ENCODE assay signal across 8 cellular contexts in genomic region chr3:42535981-42536784, GRCh38. TPM values are rescaled to one million over a fixed set of nuclear protein-coding genes. Genes with fewer than 3 reads are reported as not detected.
A peak's percentile ranks its signal among the peaks of the same experiment; 100 is the strongest.
DNase-seq lines count a peak whose midpoint lies in the region; ATAC-seq lines count a peak whose summit lies in the region.

No MANE protein-coding gene starts in this region.

- no peak overlapping the region for H3K27ac Mint-ChIP-seq in activated T-helper 1 cell treated with anti-CD3 and anti-CD28 coated beads, Interleukin-12 subunit alpha, Interleukin-12 subunit beta, Interleukin-2, Interleukin-4 antibody, amounts not matched to agents 30 ng/mL and 10 ng/mL and 1 ng/mL, durations not matched to agents 14 hours and 24 hours and 36 hours
- no peak overlapping the region for H3K27ac Mint-ChIP-seq in stimulated activated naive CD8-positive, alpha-beta T cell treated with anti-CD3 and anti-CD28 coated beads, Interleukin-15, amount 100 ng/mL, for 72 hours

- ATAC-seq in stimulated activated naive CD8-positive, alpha-beta T cell treated with anti-CD3 and anti-CD28 coated beads, Interleukin-15, amount 100 ng/mL, for 72 hours: peak; percentile 44
- ATAC-seq in HG02763 (IDR thresholded peaks at IDR 0.05; ENCODE audit: unreplicated experiment): no peak

- DNase-seq in NCI-H2196 (lab: John Stamatoyannopoulos, UW; ENCODE audit: unreplicated experiment) (peak; percentile 4), NCI-H2196 treated with DMSO at 0.1 percent for 48 hours (lab: John Stamatoyannopoulos, UW; ENCODE audit: unreplicated experiment) (no peak), MV-4-11 (lab: John Stamatoyannopoulos, UW) (peak; percentile 32), iPS DF 19.7 (ENCODE audit: low read depth, low spot score) (peak; percentile 76), NCI-H1436 (lab: John Stamatoyannopoulos, UW) (no peak)
- DNase-seq in activated T-helper 1 cell treated with anti-CD3 and anti-CD28 coated beads, Interleukin-12 subunit alpha, Interleukin-12 subunit beta, Interleukin-2, Interleukin-4 antibody, amounts not matched to agents 30 ng/mL and 10 ng/mL and 1 ng/mL, durations not matched to agents 14 hours and 24 hours and 36 hours (ENCODE audit: low spot score): peak; percentile 16
- DNase-seq in stimulated activated naive CD8-positive, alpha-beta T cell treated with anti-CD3 and anti-CD28 coated beads, Interleukin-15, amount 100 ng/mL, for 72 hours: peak in 1 of 2 donors; percentile 34

- no peaks in the 10 kb centered on the region for H3K9me3 Mint-ChIP-seq in activated T-helper 1 cell treated with anti-CD3 and anti-CD28 coated beads, Interleukin-12 subunit alpha, Interleukin-12 subunit beta, Interleukin-2, Interleukin-4 antibody, amounts not matched to agents 30 ng/mL and 10 ng/mL and 1 ng/mL, durations not matched to agents 14 hours and 24 hours and 36 hours
- H3K9me3 Mint-ChIP-seq in stimulated activated naive CD8-positive, alpha-beta T cell treated with anti-CD3 and anti-CD28 coated beads, Interleukin-15, amount 100 ng/mL, for 72 hours: no peaks in the 10 kb centered on the region

- H3K36me3 Mint-ChIP-seq in activated T-helper 1 cell treated with anti-CD3 and anti-CD28 coated beads, Interleukin-12 subunit alpha, Interleukin-12 subunit beta, Interleukin-2, Interleukin-4 antibody, amounts not matched to agents 30 ng/mL and 10 ng/mL and 1 ng/mL, durations not matched to agents 14 hours and 24 hours and 36 hours (ENCODE audit: low read depth): no peaks in the 10 kb centered on the region

- intact Hi-C loops in activated T-helper 1 cell treated with anti-CD3 and anti-CD28 coated beads, Interleukin-12 subunit alpha, Interleukin-12 subunit beta, Interleukin-2, Interleukin-4 antibody, amounts not matched to agents 30 ng/mL and 10 ng/mL and 1 ng/mL, durations not matched to agents 14 hours and 24 hours and 36 hours (cut with micrococcal nuclease): loop anchor here (1.0 kb wide), 1 partner anchor 34 kb away; the partner anchor contains the start of gene VIPR1

- no peak overlapping the region for H3K4me3 Mint-ChIP-seq in activated T-helper 1 cell treated with anti-CD3 and anti-CD28 coated beads, Interleukin-12 subunit alpha, Interleukin-12 subunit beta, Interleukin-2, Interleukin-4 antibody, amounts not matched to agents 30 ng/mL and 10 ng/mL and 1 ng/mL, durations not matched to agents 14 hours and 24 hours and 36 hours
- no peak overlapping the region for H3K4me3 Mint-ChIP-seq in stimulated activated naive CD8-positive, alpha-beta T cell treated with anti-CD3 and anti-CD28 coated beads, Interleukin-15, amount 100 ng/mL, for 72 hours

- peaks cover 2% of the 10 kb centered on the region for H3K27me3 Mint-ChIP-seq in activated T-helper 1 cell treated with anti-CD3 and anti-CD28 coated beads, Interleukin-12 subunit alpha, Interleukin-12 subunit beta, Interleukin-2, Interleukin-4 antibody, amounts not matched to agents 30 ng/mL and 10 ng/mL and 1 ng/mL, durations not matched to agents 14 hours and 24 hours and 36 hours (ENCODE audit: insufficient read depth)
- no peaks in the 10 kb centered on the region for H3K27me3 Mint-ChIP-seq in stimulated activated naive CD8-positive, alpha-beta T cell treated with anti-CD3 and anti-CD28 coated beads, Interleukin-15, amount 100 ng/mL, for 72 hours

- peaks cover 18% of the 10 kb centered on the region for H3K4me1 Mint-ChIP-seq in activated T-helper 1 cell treated with anti-CD3 and anti-CD28 coated beads, Interleukin-12 subunit alpha, Interleukin-12 subunit beta, Interleukin-2, Interleukin-4 antibody, amounts not matched to agents 30 ng/mL and 10 ng/mL and 1 ng/mL, durations not matched to agents 14 hours and 24 hours and 36 hours (ENCODE audit: low read depth)
- peaks cover 24% of the 10 kb centered on the region for H3K4me1 Mint-ChIP-seq in stimulated activated naive CD8-positive, alpha-beta T cell treated with anti-CD3 and anti-CD28 coated beads, Interleukin-15, amount 100 ng/mL, for 72 hours

RNA-seq across cellular contexts. Expression of gene VIPR1, which starts 33.7 kb away (rescaled TPM):
- 0.69 and 0.88 TPM in 2 replicates for total RNA-seq in activated T-helper 1 cell treated with anti-CD3 and anti-CD28 coated beads, Interleukin-12 subunit alpha, Interleukin-12 subunit beta, Interleukin-2, Interleukin-4 antibody, amounts not matched to agents 30 ng/mL and 10 ng/mL and 1 ng/mL, durations not matched to agents 14 hours and 24 hours and 36 hours

RNA-seq across cellular contexts. Expression of gene SEC22C, which starts 45.6 kb away (rescaled TPM):
- total RNA-seq in activated T-helper 1 cell treated with anti-CD3 and anti-CD28 coated beads, Interleukin-12 subunit alpha, Interleukin-12 subunit beta, Interleukin-2, Interleukin-4 antibody, amounts not matched to agents 30 ng/mL and 10 ng/mL and 1 ng/mL, durations not matched to agents 14 hours and 24 hours and 36 hours: 37.5 and 38.3 TPM in 2 replicates

RNA-seq across cellular contexts. Expression of gene SS18L2, which starts 54.5 kb away (rescaled TPM):
- total RNA-seq in activated T-helper 1 cell treated with anti-CD3 and anti-CD28 coated beads, Interleukin-12 subunit alpha, Interleukin-12 subunit beta, Interleukin-2, Interleukin-4 antibody, amounts not matched to agents 30 ng/mL and 10 ng/mL and 1 ng/mL, durations not matched to agents 14 hours and 24 hours and 36 hours: 66.3 and 67.5 TPM in 2 replicates

Comparison
In these comparisons a context has a peak if more than half of its experiments do, and no peak if none do; other contexts are left out.
1. DNase-seq: peak in NCI-H2196 (single experiment), MV-4-11 (single experiment), activated T-helper 1 cell treated with anti-CD3 and anti-CD28 coated beads, Interleukin-12 subunit alpha, Interleukin-12 subunit beta, Interleukin-2, Interleukin-4 antibody, amounts not matched to agents 30 ng/mL and 10 ng/mL and 1 ng/mL, durations not matched to agents 14 hours and 24 hours and 36 hours (single experiment) and iPS DF 19.7 (single experiment); none in NCI-H2196 treated with DMSO at 0.1 percent for 48 hours (single experiment) and NCI-H1436 (single experiment).